Comparison of ENCODE assay signal across 9 cellular contexts in the genomic region with DNA sequence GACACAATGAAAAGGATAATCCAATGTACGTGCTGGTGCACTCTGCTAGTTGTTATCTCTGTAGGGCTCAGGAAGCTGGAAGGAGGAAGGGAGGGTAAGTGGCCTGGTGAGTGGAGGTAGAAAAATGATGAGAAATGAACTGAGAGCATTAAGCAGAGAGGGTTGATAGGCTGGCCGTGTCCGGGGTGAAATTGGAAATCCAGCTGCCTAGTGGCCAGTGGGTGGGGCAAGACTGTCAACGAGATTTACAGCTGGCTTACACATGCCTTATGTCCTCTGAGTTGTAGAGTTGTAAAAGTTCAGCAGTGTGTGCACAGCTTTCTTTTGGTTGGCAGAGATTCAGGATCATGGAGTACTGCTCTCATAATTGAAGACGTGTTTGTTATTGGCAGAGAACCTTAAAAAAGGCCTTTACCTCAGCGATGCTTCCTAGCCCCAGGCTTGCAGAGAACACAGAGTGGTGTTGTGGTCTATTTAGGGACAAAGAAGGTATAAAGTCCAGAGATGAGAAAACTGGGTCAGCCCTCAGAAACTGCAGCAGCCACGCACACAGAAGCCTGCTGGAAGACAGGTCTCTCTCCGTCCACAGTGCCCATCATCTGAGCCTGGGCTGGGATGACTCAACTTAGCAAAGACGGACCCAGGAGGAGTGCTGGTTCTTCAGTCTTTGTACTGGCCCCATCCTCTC.
DNase-seq lines count a peak whose midpoint lies in the region; ATAC-seq and TF ChIP-seq lines count a peak whose summit lies in the region.
"Had no signal": no experiment of that assay in that cellular context is flagged by ENCODE, and none has a peak within 500 bp of the region (broad histone marks: within the 10 kb centered on the region; RNA-seq: fewer than 3 reads in every experiment).

No MANE protein-coding gene starts in this region.

- in situ Hi-C loops in T47D (cut with HindIII; ENCODE audit: low pct_unique_long_range_greater_than_20kb, low sequenced_read_pairs), result no loop called here

- H3K36me3 ChIP-seq in MG63 (no peaks in the 10 kb centered on the region), left lung (no peaks in the 10 kb centered on the region)

- TF ChIP-seq CTCF in left lung (IDR thresholded peaks at IDR 0.05), result no peak

- no peak overlapping the region for H3K4me3 ChIP-seq in MG63
- H3K4me3 ChIP-seq in left lung, result no peak overlapping the region

- ATAC-seq in left lung (peak; percentile 84), GM18861 (IDR thresholded peaks at IDR 0.05; ENCODE audit: unreplicated experiment) (no peak)

- H3K9me3 ChIP-seq in MG63 (no peaks in the 10 kb centered on the region), left lung (no peaks in the 10 kb centered on the region)

- DNase-seq in MG63 (peak; percentile 83), T47D (ENCODE audit: low read depth in 1 of 2, low spot score in 1 of 2) (peak; percentile 42 to 95), left lung (no peak), ureter (ENCODE audit: low spot score) (peak; percentile 87)
- no peak for DNase-seq in effector CD8-positive, alpha-beta T cell (lab: John Stamatoyannopoulos, UW)
- DNase-seq in stimulated activated CD4-positive, alpha-beta T cell treated with anti-CD3 and anti-CD28 coated beads, Interleukin-4, amount 100 ng/mL, for 24 hours, result no peak
- DNase-seq: NCI-H2171 treated with DMSO at 0.1 percent for 48 hours, occipital lobe had no signal

- peak overlapping the region in 1 of 2 donors; percentile 64 for H3K27ac ChIP-seq in left lung

- intact Hi-C loops in left lung (cut with DNase I), result no loop called here

- H3K27me3 ChIP-seq in MG63 (no peaks in the 10 kb centered on the region), left lung (no peaks in the 10 kb centered on the region)

- peaks cover 0 to 7% of the 10 kb centered on the region in 2 donors for H3K4me1 ChIP-seq in left lung

Comparison
In these comparisons a context has a peak if more than half of its experiments do, and no peak if none do; other contexts are left out.
1. DNase-seq: peak in MG63 (single experiment), T47D (2 of 2) and ureter (single experiment); none in left lung (0 of 2), effector CD8-positive, alpha-beta T cell (single experiment) and stimulated activated CD4-positive, alpha-beta T cell treated with anti-CD3 and anti-CD28 coated beads, Interleukin-4, amount 100 ng/mL, for 24 hours (single experiment).